20 cellular contexts compared by ENCODE assay signal in genomic region chr9:133770076-133770777, GRCh38. TPM values are rescaled to one million over a fixed set of nuclear protein-coding genes. Genes with fewer than 3 reads are reported as not detected.
DNase-seq lines count a peak whose midpoint lies in the region; ATAC-seq and TF ChIP-seq lines count a peak whose summit lies in the region.
"Had no signal": no experiment of that assay in that cellular context is flagged by ENCODE, and none has a peak within 500 bp of the region (broad histone marks: within the 10 kb centered on the region; RNA-seq: fewer than 3 reads in every experiment).

No MANE protein-coding gene starts in this region.

- TF ChIP-seq CTCF in chondrocyte (IDR thresholded peaks at IDR 0.05) (no peak), right lobe of liver (IDR thresholded peaks at IDR 0.05) (no peak), stomach (IDR thresholded peaks at IDR 0.05) (no peak)

- peak overlapping the region in 2 of 3 donors; percentile 23 to 43 for H3K4me3 ChIP-seq in right lobe of liver
- H3K4me3 ChIP-seq in stomach: no peak overlapping the region
- H3K4me3 ChIP-seq: thoracic aorta had no signal

- H3K27ac Mint-ChIP-seq in activated CD8-positive, alpha-beta memory T cell treated with anti-CD3 and anti-CD28 coated beads, Interleukin-2, amount 10 ng/mL, durations not matched to agents 7 days and 5 days: no peak overlapping the region
- no peak overlapping the region for H3K27ac Mint-ChIP-seq in chondrocyte (ENCODE audit: unreplicated experiment)
- H3K27ac Mint-ChIP-seq: CD4-positive, alpha-beta memory T cell; effector memory CD8-positive, alpha-beta T cell; naive thymus-derived CD4-positive, alpha-beta T cell had no signal

- TF ChIP-seq POLR2A in right lobe of liver (IDR thresholded peaks at IDR 0.05) (no peak), stomach (IDR thresholded peaks at IDR 0.05) (no peak)

- peak overlapping the region; percentile 65 to 80 (median 67) for H3K27ac ChIP-seq in right lobe of liver
- no peak overlapping the region for H3K27ac ChIP-seq in stomach
- H3K27ac ChIP-seq: thoracic aorta had no signal

- H3K36me3 Mint-ChIP-seq in activated CD8-positive, alpha-beta memory T cell treated with anti-CD3 and anti-CD28 coated beads, Interleukin-2, amount 10 ng/mL, durations not matched to agents 7 days and 5 days: peaks cover 2% of the 10 kb centered on the region
- peaks cover 29% of the 10 kb centered on the region for H3K36me3 Mint-ChIP-seq in chondrocyte (ENCODE audit: low read depth)

- no peaks in the 10 kb centered on the region for H3K9me3 Mint-ChIP-seq in activated CD8-positive, alpha-beta memory T cell treated with anti-CD3 and anti-CD28 coated beads, Interleukin-2, amount 10 ng/mL, durations not matched to agents 7 days and 5 days (ENCODE audit: low read depth)
- H3K9me3 Mint-ChIP-seq in chondrocyte (ENCODE audit: low read depth): peaks cover 5% of the 10 kb centered on the region

- ATAC-seq in activated CD8-positive, alpha-beta memory T cell treated with anti-CD3 and anti-CD28 coated beads, Interleukin-2, amount 10 ng/mL, durations not matched to agents 7 days and 5 days: no peak
- peak in 3 of 4 donors; percentile 5 to 7 (median 7) for ATAC-seq in right lobe of liver
- no peak for ATAC-seq in GM19324 (IDR thresholded peaks at IDR 0.05; ENCODE audit: low FRiP score, unreplicated experiment)
- ATAC-seq in HG03342 (IDR thresholded peaks at IDR 0.05; ENCODE audit: unreplicated experiment): no peak
- ATAC-seq: effector memory CD8-positive, alpha-beta T cell; left colon had no signal

- CTCF ChIA-PET in activated CD8-positive, alpha-beta memory T cell treated with anti-CD3 and anti-CD28 coated beads, Interleukin-2, amount 10 ng/mL, durations not matched to agents 7 days and 5 days (lab: Charles Lee): interaction anchor here (0.9 to 1.2 kb wide), 3 partner anchors 12 to 224 kb away, joined by 3 to 7 read pairs (median 3); no protein-coding TSS in a partner anchor

- H3K4me1 Mint-ChIP-seq in activated CD8-positive, alpha-beta memory T cell treated with anti-CD3 and anti-CD28 coated beads, Interleukin-2, amount 10 ng/mL, durations not matched to agents 7 days and 5 days: no peaks in the 10 kb centered on the region
- H3K4me1 Mint-ChIP-seq in chondrocyte (ENCODE audit: low read depth): no peaks in the 10 kb centered on the region
- H3K4me1 Mint-ChIP-seq: brain; CD4-positive, alpha-beta memory T cell; naive thymus-derived CD4-positive, alpha-beta T cell had no signal

- H3K27me3 ChIP-seq in right lobe of liver: no peaks in the 10 kb centered on the region
- H3K27me3 ChIP-seq in stomach: no peaks in the 10 kb centered on the region

- 62% methylated on average over 3 of the region's 16 CpGs for WGBS in right lobe of liver (ENCODE audit: insufficient coverage, low coverage, low lambda C conversion rate, missing lambda C conversion rate)
- 90 to 95% (median 94%) methylated on average over 14 to 16 of the region's 16 CpGs for WGBS in stomach, 5 donors

- no peak overlapping the region for H3K4me3 Mint-ChIP-seq in activated CD8-positive, alpha-beta memory T cell treated with anti-CD3 and anti-CD28 coated beads, Interleukin-2, amount 10 ng/mL, durations not matched to agents 7 days and 5 days
- no peak overlapping the region for H3K4me3 Mint-ChIP-seq in chondrocyte (ENCODE audit: unreplicated experiment)
- H3K4me3 Mint-ChIP-seq: brain; CD4-positive, alpha-beta memory T cell; effector memory CD8-positive, alpha-beta T cell; naive thymus-derived CD4-positive, alpha-beta T cell had no signal

- DNase-seq in activated CD8-positive, alpha-beta memory T cell treated with anti-CD3 and anti-CD28 coated beads for 24 hours: peak; percentile 41
- DNase-seq in activated CD8-positive, alpha-beta memory T cell treated with anti-CD3 and anti-CD28 coated beads, Interleukin-2, amount 10 ng/mL, durations not matched to agents 7 days and 5 days: no peak
- DNase-seq in chondrocyte (ENCODE audit: low spot score) (peak; percentile 92), right lobe of liver (peak; percentile 21 to 65 (median 59)), stomach (peak; percentile 22), medulla oblongata (ENCODE audit: extremely low spot score) (no peak)
- DNase-seq: 8988T; CD4-positive, alpha-beta memory T cell; effector memory CD8-positive, alpha-beta T cell; hypothalamus; left colon; NCI-H1694; NCI-H510A treated with DMSO at 0.1 percent for 48 hours; OCI-M1; SK-N-SH had no signal

- peaks cover 0 to 16% (median 14%) of the 10 kb centered on the region in 4 donors for H3K36me3 ChIP-seq in right lobe of liver
- peaks cover 21 to 93% (median 89%) of the 10 kb centered on the region in 4 donors for H3K36me3 ChIP-seq in stomach

- intact Hi-C loops in right lobe of liver (cut with DNase I): no loop called here
- intact Hi-C loops in stomach (cut with DNase I; ENCODE audit: low total_unique reads): no loop called here

- H3K4me1 ChIP-seq in right lobe of liver (peaks cover 0 to 23% (median 4%) of the 10 kb centered on the region in 4 donors), stomach (no peaks in the 10 kb centered on the region)

- H3K9me3 ChIP-seq in right lobe of liver: no peaks in the 10 kb centered on the region
- peaks cover 6 to 27% (median 19%) of the 10 kb centered on the region in 4 donors for H3K9me3 ChIP-seq in stomach

- H3K27me3 Mint-ChIP-seq in activated CD8-positive, alpha-beta memory T cell treated with anti-CD3 and anti-CD28 coated beads, Interleukin-2, amount 10 ng/mL, durations not matched to agents 7 days and 5 days: no peaks in the 10 kb centered on the region
- H3K27me3 Mint-ChIP-seq in chondrocyte (ENCODE audit: low read depth): no peaks in the 10 kb centered on the region
- H3K27me3 Mint-ChIP-seq: brain; CD4-positive, alpha-beta memory T cell; effector memory CD8-positive, alpha-beta T cell; naive thymus-derived CD4-positive, alpha-beta T cell had no signal

- no peak for TF ChIP-seq EP300 in stomach (IDR thresholded peaks at IDR 0.05)

RNA-seq across cellular contexts. Expression of gene SARDH, which starts 32.1 kb away (rescaled TPM):
- total RNA-seq in activated CD8-positive, alpha-beta memory T cell treated with anti-CD3 and anti-CD28 coated beads, Interleukin-2, amount 10 ng/mL, durations not matched to agents 7 days and 5 days: under 1 TPM; 0.38 to 0.56 TPM
- total RNA-seq in chondrocyte (0.74 to 1.2 TPM in 2 of 3 replicates, not detected in the other), right lobe of liver (100 to 1,000 TPM in 3 of 6 experiments, 10 to 100 TPM in 3; 67.3 to 183 (median 101) TPM), stomach (10 to 100 TPM in 1 of 5 donors, 1 to 10 TPM in 3, not detected in 1; 2.3 to 15.2 (median 3.9) TPM)
- 1 to 10 TPM in 1 of 3 donors, under 1 TPM in 2; 0.76 to 2.6 (median 0.93) TPM for polyA plus RNA-seq in stomach

Comparison
In these comparisons a context has a peak if more than half of its experiments do, and no peak if none do; other contexts are left out.
1. DNase-seq: peak in activated CD8-positive, alpha-beta memory T cell treated with anti-CD3 and anti-CD28 coated beads for 24 hours (single experiment), chondrocyte (single experiment), right lobe of liver (3 of 3) and stomach (single experiment); none in activated CD8-positive, alpha-beta memory T cell treated with anti-CD3 and anti-CD28 coated beads, Interleukin-2, amount 10 ng/mL, durations not matched to agents 7 days and 5 days (single experiment) and medulla oblongata (single experiment).
2. ATAC-seq: peak in right lobe of liver (3 of 4); none in activated CD8-positive, alpha-beta memory T cell treated with anti-CD3 and anti-CD28 coated beads, Interleukin-2, amount 10 ng/mL, durations not matched to agents 7 days and 5 days (single experiment), GM19324 (single experiment) and HG03342 (single experiment).
3. H3K27ac ChIP-seq: peak in right lobe of liver (3 of 3); none in stomach (0 of 5).
4. H3K4me3 ChIP-seq: peak in right lobe of liver (2 of 3); none in stomach (0 of 4).
5. RNA of gene SARDH, which starts 32.1 kb away (total RNA-seq): 67.3 to 183 TPM in right lobe of liver; 2.3 to 15.2 TPM in stomach, 0.74 to 1.2 TPM in chondrocyte and 0.38 to 0.56 TPM in activated CD8-positive, alpha-beta memory T cell treated with anti-CD3 and anti-CD28 coated beads, Interleukin-2, amount 10 ng/mL, durations not matched to agents 7 days and 5 days; every median in the first group is over 4 times any median in the second.